Comparison of ENCODE assay signal across 20 cellular contexts in genomic region chr11:134838708-134839107, GRCh38.
DNase-seq lines count a peak whose midpoint lies in the region; ATAC-seq and TF ChIP-seq lines count a peak whose summit lies in the region.
"Had no signal": no experiment of that assay in that cellular context is flagged by ENCODE, and none has a peak within 500 bp of the region (broad histone marks: within the 10 kb centered on the region; RNA-seq: fewer than 3 reads in every experiment).

No MANE protein-coding gene starts in this region.

- H3K4me1 ChIP-seq in BLaER1 (peaks cover 50% of the 10 kb centered on the region), neural progenitor cell (peaks cover 9% of the 10 kb centered on the region), H9 (ENCODE audit: insufficient read depth, low read length) (no peaks in the 10 kb centered on the region)

- H4K8ac ChIP-seq in H9 (replicated peaks; ENCODE audit: insufficient read length, low read depth, low read length) = no peak overlapping the region

- H3K36me3 Mint-ChIP-seq in neural progenitor cell (no peaks in the 10 kb centered on the region), type B pancreatic cell (no peaks in the 10 kb centered on the region), H9 (ENCODE audit: insufficient read depth in 1 of 3, low read depth in 3 of 3) (no peaks in the 10 kb centered on the region)
- H3K36me3 Mint-ChIP-seq: CD4-positive, CD25-positive, alpha-beta regulatory T cell; CD8-positive, alpha-beta memory T cell; IgD-negative memory B cell had no signal

- WGBS in H9 (ENCODE audit: extremely low coverage, insufficient read length, low lambda C conversion rate) = no CpG with 5 or more reads among the region's 10 CpGs

- no peak overlapping the region for H3K4me3 ChIP-seq in BLaER1
- no peak overlapping the region for H3K4me3 ChIP-seq in neural progenitor cell
- H3K4me3 ChIP-seq: GM12878, GM23338 had no signal

- no peak overlapping the region for H2BK20ac ChIP-seq in H9 (ENCODE audit: low read depth, low read length, poor library complexity, severe bottlenecking)

- no peak overlapping the region for H3K4me3 Mint-ChIP-seq in neural progenitor cell
- H3K4me3 Mint-ChIP-seq in type B pancreatic cell = no peak overlapping the region
- H3K4me3 Mint-ChIP-seq in H9 = no peak overlapping the region
- H3K4me3 Mint-ChIP-seq: B cell; CD4-positive, CD25-positive, alpha-beta regulatory T cell; CD8-positive, alpha-beta memory T cell; GM23338; HFFc6; IgD-negative memory B cell had no signal

- H2BK5ac ChIP-seq in H9 (ENCODE audit: insufficient read length, low read length) = no peak overlapping the region

- H3K56ac ChIP-seq in H9 (ENCODE audit: insufficient read length, low read depth, low read length) = no peak overlapping the region

- H4K5ac ChIP-seq in H9 (ENCODE audit: insufficient read length, low read depth, low read length) = no peak overlapping the region

- no peak overlapping the region for H4K91ac ChIP-seq in H9 (ENCODE audit: insufficient read length, low read depth, low read length)

- H2AK5ac ChIP-seq in H9 (ENCODE audit: insufficient read length, low read length) = no peak overlapping the region

- H4K20me1 ChIP-seq in BLaER1 = no peaks in the 10 kb centered on the region
- no peaks in the 10 kb centered on the region for H4K20me1 ChIP-seq in neural progenitor cell (ENCODE audit: low read depth)
- no peaks in the 10 kb centered on the region for H4K20me1 ChIP-seq in H9 (ENCODE audit: control insufficient read depth, insufficient read depth, insufficient read length)

- H3K36me3 ChIP-seq in BLaER1 (no peaks in the 10 kb centered on the region), neural progenitor cell (no peaks in the 10 kb centered on the region)

- H3K4ac ChIP-seq in H9 (ENCODE audit: low read depth, low read length) = no peak overlapping the region

- 0 out of 2 replicates have a peak overlapping the region, but pooled peaks have one; percentile 4 for H3K4me2 ChIP-seq in BLaER1
- no peak overlapping the region for H3K4me2 ChIP-seq in neural progenitor cell
- H3K4me2 ChIP-seq in H9 (ENCODE audit: insufficient read depth, insufficient read length, low read length) = no peak overlapping the region
- H3K4me2 ChIP-seq: GM23338 had no signal

- no peak for TF ChIP-seq CTCF in neural progenitor cell (IDR thresholded peaks at IDR 0.05)
- TF ChIP-seq CTCF in type B pancreatic cell (conservative IDR thresholded peaks at IDR 0.05) = no peak
- no peak for TF ChIP-seq CTCF in H9 (conservative IDR thresholded peaks at IDR 0.05)

- no peak overlapping the region for H3K18ac ChIP-seq in H9 (ENCODE audit: insufficient read length, low read depth, low read length)

- H3K27me3 Mint-ChIP-seq in neural progenitor cell (ENCODE audit: insufficient read depth, low read depth) = peaks cover 14% of the 10 kb centered on the region
- peaks cover 39% of the 10 kb centered on the region for H3K27me3 Mint-ChIP-seq in type B pancreatic cell
- H3K27me3 Mint-ChIP-seq in H9 (ENCODE audit: low read depth) = peaks cover 28% of the 10 kb centered on the region
- H3K27me3 Mint-ChIP-seq: CD4-positive, CD25-positive, alpha-beta regulatory T cell had no signal

- H3K23ac ChIP-seq in H9 (ENCODE audit: insufficient read length, low read depth, low read length) = no peak overlapping the region

- H2BK15ac ChIP-seq in H9 (ENCODE audit: low read depth, low read length) = no peak overlapping the region

- H2BK120ac ChIP-seq in H9 (ENCODE audit: low read depth, low read length, poor library complexity, severe bottlenecking) = no peak overlapping the region

- H3T11ph ChIP-seq in H9 (ENCODE audit: low read length) = no peak overlapping the region

- H3K9me3 ChIP-seq in BLaER1 (no peaks in the 10 kb centered on the region), neural progenitor cell (ENCODE audit: low read depth) (no peaks in the 10 kb centered on the region), H9 (ENCODE audit: control insufficient read depth, low read depth, low read length) (no peaks in the 10 kb centered on the region)

- H3K4me1 Mint-ChIP-seq in neural progenitor cell (peaks cover 20% of the 10 kb centered on the region), type B pancreatic cell (ENCODE audit: unreplicated experiment) (no peaks in the 10 kb centered on the region), H9 (no peaks in the 10 kb centered on the region)
- H3K4me1 Mint-ChIP-seq: B cell; CD4-positive, CD25-positive, alpha-beta regulatory T cell; CD8-positive, alpha-beta memory T cell; GM23338 had no signal

- no peaks in the 10 kb centered on the region for H3K79me1 ChIP-seq in H9 (ENCODE audit: insufficient read depth, low read depth, low read length, poor library complexity, severe bottlenecking)

- H3K27me3 ChIP-seq in BLaER1 = no peaks in the 10 kb centered on the region
- H3K27me3 ChIP-seq in neural progenitor cell = no peaks in the 10 kb centered on the region
- no peaks in the 10 kb centered on the region for H3K27me3 ChIP-seq in H9 (ENCODE audit: insufficient read depth, low read length)

- H2AFZ ChIP-seq in neural progenitor cell (replicated peaks) (no peak overlapping the region), H9 (ENCODE audit: low read length) (no peak overlapping the region)
- H2AFZ ChIP-seq: GM23338 had no signal

- no peaks in the 10 kb centered on the region for H3K23me2 ChIP-seq in H9 (ENCODE audit: insufficient read length, low read depth, low read length, poor library complexity, severe bottlenecking)

- H3K27ac ChIP-seq in BLaER1 (no peak overlapping the region), neural progenitor cell (no peak overlapping the region), H9 (ENCODE audit: insufficient read length, low read depth, low read length) (no peak overlapping the region)

- H3K9ac ChIP-seq in BLaER1 (no peak overlapping the region), neural progenitor cell (no peak overlapping the region), H9 (ENCODE audit: extremely low read depth, insufficient read length, low read length) (no peak overlapping the region)

- no peaks in the 10 kb centered on the region for H3K79me2 ChIP-seq in neural progenitor cell (ENCODE audit: low read depth)
- no peaks in the 10 kb centered on the region for H3K79me2 ChIP-seq in H9 (ENCODE audit: insufficient read depth, low read length)

- no peak for ATAC-seq in GM19035 (IDR thresholded peaks at IDR 0.05; ENCODE audit: unreplicated experiment)
- ATAC-seq: GM12878, GM23338, HCT116 had no signal

- peaks cover 8% of the 10 kb centered on the region for H3F3A ChIP-seq in neural progenitor cell (ENCODE audit: low read depth)

- peak overlapping the region; percentile 19 for H3K27ac Mint-ChIP-seq in neural progenitor cell
- no peak overlapping the region for H3K27ac Mint-ChIP-seq in type B pancreatic cell
- H3K27ac Mint-ChIP-seq in H9 = no peak overlapping the region
- H3K27ac Mint-ChIP-seq: B cell; CD4-positive, CD25-positive, alpha-beta regulatory T cell; CD8-positive, alpha-beta memory T cell; GM23338; HFFc6; IgD-negative memory B cell had no signal

- H2BK12ac ChIP-seq in H9 (ENCODE audit: insufficient read length, low read depth, low read length) = no peak overlapping the region

- no peak overlapping the region for H3K14ac ChIP-seq in H9 (ENCODE audit: insufficient read depth, low read length)

- H3K9me3 Mint-ChIP-seq in neural progenitor cell = peaks cover 3% of the 10 kb centered on the region
- peaks cover 5% of the 10 kb centered on the region for H3K9me3 Mint-ChIP-seq in type B pancreatic cell
- peaks cover 1 to 3% of the 10 kb centered on the region in 2 experiments; a peak in 3 of 5 replicates for H3K9me3 Mint-ChIP-seq in H9
- H3K9me3 Mint-ChIP-seq: CD8-positive, alpha-beta memory T cell; GM23338 had no signal

- peak; percentile 6 for DNase-seq in cerebellar cortex (ENCODE audit: low spot score)
- DNase-seq in neural progenitor cell (ENCODE audit: low spot score) = no peak
- DNase-seq in type B pancreatic cell (ENCODE audit: extremely low spot score, unreplicated experiment) = peak; percentile 18
- no peak for DNase-seq in H9
- DNase-seq: C1 segment of cervical spinal cord; CD4-positive, CD25-positive, alpha-beta regulatory T cell; CD8-positive, alpha-beta memory T cell; COR-L47; DMS 273 treated with DMSO at 0.1 percent for 48 hours; DMS53; DND-41; EL; HFFc6 had no signal

Comparison
In these comparisons a context has a peak if more than half of its experiments do, and no peak if none do; other contexts are left out.
1. DNase-seq: peak in cerebellar cortex (single experiment) and type B pancreatic cell (single experiment); none in neural progenitor cell (single experiment) and H9 (single experiment).